10 cellular contexts compared by ENCODE assay signal in the genomic region with DNA sequence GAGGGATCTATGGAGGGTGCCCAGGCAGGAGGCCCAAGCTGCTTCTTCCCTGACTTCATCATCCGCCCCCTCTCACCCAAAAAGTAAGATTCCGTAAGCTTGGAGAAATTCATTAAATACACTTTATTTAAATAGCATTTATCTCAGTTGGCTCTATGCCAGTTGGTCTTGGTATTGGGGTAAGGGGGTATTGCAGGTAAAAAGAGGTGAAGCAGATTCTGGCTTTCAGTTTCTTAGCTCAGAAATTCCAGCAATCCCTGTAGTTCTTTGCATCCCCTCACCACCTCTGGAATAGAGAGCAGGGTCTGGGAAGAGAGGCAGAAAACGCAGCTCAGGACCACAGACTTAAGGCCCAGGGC. TPM values are rescaled to one million over a fixed set of nuclear protein-coding genes. Genes with fewer than 3 reads are reported as not detected.
DNase-seq lines count a peak whose midpoint lies in the region; ATAC-seq, FAIRE-seq and TF ChIP-seq lines count a peak whose summit lies in the region.
"Had no signal": no experiment of that assay in that cellular context is flagged by ENCODE, and none has a peak within 500 bp of the region (broad histone marks: within the 10 kb centered on the region; RNA-seq: fewer than 3 reads in every experiment).

No MANE protein-coding gene starts in this region.

- DNase-seq in A673 (ENCODE audit: low spot score) = no peak
- no peak for DNase-seq in T-helper 17 cell
- DNase-seq in GM23248 = no peak
- DNase-seq in NCI-H524 treated with DMSO at 0.1 percent for 48 hours (lab: John Stamatoyannopoulos, UW) = no peak
- DNase-seq in kidney = no peak
- no peak for DNase-seq in GM10266 (ENCODE audit: extremely low spot score)

- H3K4me2 ChIP-seq in DOHH2 (ENCODE audit: low read length) (peak overlapping the region; percentile 67), GM23248 (ENCODE audit: unreplicated experiment) (no peak overlapping the region)

- CTCF ChIA-PET in A673 (lab: Charles Lee) = no interaction called here

- no peaks in the 10 kb centered on the region for H3K9me3 ChIP-seq in A673 (ENCODE audit: low read depth, low read length, poor library complexity, severe bottlenecking)
- H3K9me3 ChIP-seq in DOHH2 (ENCODE audit: control insufficient read depth, insufficient read depth, low read length) = no peaks in the 10 kb centered on the region
- H3K9me3 ChIP-seq in T-helper 17 cell (ENCODE audit: control insufficient read depth, low read length, poor library complexity, severe bottlenecking) = no peaks in the 10 kb centered on the region
- no peaks in the 10 kb centered on the region for H3K9me3 ChIP-seq in liver (ENCODE audit: control insufficient read depth in 4 of 4, low read length in 3 of 4)
- no peaks in the 10 kb centered on the region for H3K9me3 ChIP-seq in GM23248 (ENCODE audit: low read depth)
- no peaks in the 10 kb centered on the region for H3K9me3 ChIP-seq in kidney (ENCODE audit: control insufficient read depth in 1 of 2, low read length in 2 of 2)
- H3K9me3 ChIP-seq: psoas muscle had no signal

- peaks cover 24% of the 10 kb centered on the region for H3K4me1 Mint-ChIP-seq in T-helper 17 cell

- POLR2A ChIA-PET in A673 (lab: Charles Lee; ENCODE audit: low non-redundant PET) = no interaction called here

- H3K27me3 Mint-ChIP-seq in T-helper 17 cell = no peaks in the 10 kb centered on the region
- H3K27me3 Mint-ChIP-seq: stimulated activated naive CD8-positive, alpha-beta T cell treated with anti-CD3 and anti-CD28 coated beads, Interleukin-15, Interleukin-2, amounts not matched to agents 100 ng/mL and 50 ng/mL, for 24 hours had no signal

- H3K36me3 Mint-ChIP-seq in T-helper 17 cell (ENCODE audit: low read depth) = peaks cover 4% of the 10 kb centered on the region

- peak overlapping the region; percentile 81 for H3K27ac Mint-ChIP-seq in T-helper 17 cell

- H3K9me2 ChIP-seq in DOHH2 (replicated peaks; ENCODE audit: control insufficient read depth, low read length) = no peaks in the 10 kb centered on the region
- no peaks in the 10 kb centered on the region for H3K9me2 ChIP-seq in GM23248 (ENCODE audit: insufficient read depth)

- H3K4me3 Mint-ChIP-seq in T-helper 17 cell = no peak overlapping the region

- H3K9ac ChIP-seq in liver (ENCODE audit: low read depth in 1 of 2, low read length in 2 of 2) (peak overlapping the region in 1 of 2 donors; percentile 2), GM23248 (no peak overlapping the region), kidney (ENCODE audit: low read length in 2 of 2) (no peak overlapping the region)

- FAIRE-seq in kidney (lab: Jason Lieb, UNC) = no peak

- in situ Hi-C loops in GM23248 (cut with MboI) = no loop called here

- H3K27me3 ChIP-seq in A673 (replicated peaks; ENCODE audit: insufficient read depth, low read depth, low read length, poor library complexity) = no peaks in the 10 kb centered on the region
- H3K27me3 ChIP-seq in DOHH2 (ENCODE audit: control insufficient read depth, low read length) = no peaks in the 10 kb centered on the region
- no peaks in the 10 kb centered on the region for H3K27me3 ChIP-seq in liver (ENCODE audit: control insufficient read depth in 4 of 4, insufficient read depth in 4 of 4, low read length in 3 of 4)
- H3K27me3 ChIP-seq in GM23248 (replicated peaks; ENCODE audit: insufficient read depth) = no peaks in the 10 kb centered on the region

- H3F3A ChIP-seq in DOHH2 (ENCODE audit: control insufficient read depth, insufficient read depth) (peaks cover 20% of the 10 kb centered on the region), GM23248 (ENCODE audit: insufficient read depth) (no peaks in the 10 kb centered on the region)

- H4K20me1 ChIP-seq in DOHH2 (ENCODE audit: control insufficient read depth, insufficient read depth, low read depth, low read length) = no peaks in the 10 kb centered on the region
- no peaks in the 10 kb centered on the region for H4K20me1 ChIP-seq in GM23248 (ENCODE audit: insufficient read depth)

- peaks cover 8% of the 10 kb centered on the region for H3K4me1 ChIP-seq in A673 (ENCODE audit: insufficient read depth, low read length, poor library complexity, severe bottlenecking)
- H3K4me1 ChIP-seq in DOHH2 (ENCODE audit: control insufficient read depth, low read length) = peaks cover 22% of the 10 kb centered on the region
- peaks cover 11 to 21% (median 17%) of the 10 kb centered on the region in 4 donors for H3K4me1 ChIP-seq in liver (ENCODE audit: control insufficient read depth in 4 of 4, insufficient read depth in 4 of 4, low read length in 3 of 4)
- no peaks in the 10 kb centered on the region for H3K4me1 ChIP-seq in GM23248 (ENCODE audit: insufficient read depth)
- peaks cover 0 to 3% of the 10 kb centered on the region in 2 donors for H3K4me1 ChIP-seq in kidney (ENCODE audit: control insufficient read depth in 1 of 2, insufficient read depth in 1 of 2, low read depth in 1 of 2, low read length in 2 of 2)

- ATAC-seq in T-helper 17 cell = no peak

- peaks cover 51% of the 10 kb centered on the region for H3K36me3 ChIP-seq in A673 (ENCODE audit: insufficient read depth, low read length, poor library complexity, severe bottlenecking)
- peaks cover 83% of the 10 kb centered on the region for H3K36me3 ChIP-seq in DOHH2 (ENCODE audit: control insufficient read depth, low read length)
- H3K36me3 ChIP-seq in liver (ENCODE audit: control insufficient read depth in 4 of 4, insufficient read depth in 3 of 4, low read depth in 1 of 4, low read length in 3 of 4) = peaks cover 2 to 11% (median 7%) of the 10 kb centered on the region in 4 donors
- H3K36me3 ChIP-seq in GM23248 (ENCODE audit: low read depth) = no peaks in the 10 kb centered on the region
- peaks cover 11 to 18% of the 10 kb centered on the region in 2 donors for H3K36me3 ChIP-seq in kidney (ENCODE audit: control insufficient read depth in 1 of 2, insufficient read depth in 2 of 2, low read length in 2 of 2)

- intact Hi-C loops in A673 (cut with micrococcal nuclease; ENCODE audit: unreplicated experiment) (loop anchor here (5.0 kb wide), 1 partner anchor 45 kb away; no protein-coding TSS in a partner anchor), kidney (cut with DNase I) (no loop called here)

- no TSS peak for BruUV-seq in A673 (replicated peaks; lab: Mats Ljungman, UMichigan)

- H3K79me2 ChIP-seq in DOHH2 (ENCODE audit: control insufficient read depth, low read length) (no peaks in the 10 kb centered on the region), GM23248 (ENCODE audit: insufficient read depth) (no peaks in the 10 kb centered on the region)

- no peak for TF ChIP-seq CTCF in A673 (conservative IDR thresholded peaks at IDR 0.05; ENCODE audit: low read depth, low read length)
- no peak for TF ChIP-seq CTCF in DOHH2 (IDR thresholded peaks at IDR 0.05; ENCODE audit: low read depth, low read length, poor library complexity, severe bottlenecking)
- TF ChIP-seq CTCF in liver (IDR thresholded peaks at IDR 0.05; ENCODE audit: low read depth, low read length, missing input control) = no peak
- TF ChIP-seq CTCF in kidney (IDR thresholded peaks at IDR 0.05; ENCODE audit: borderline replicate concordance, extremely low read depth, insufficient read depth) = no peak
- TF ChIP-seq CTCF in GM10266 (IDR thresholded peaks at IDR 0.05; ENCODE audit: control insufficient read depth, insufficient read depth, low read depth, missing control alignments) = no peak

- no peak overlapping the region for H3K4me3 ChIP-seq in A673 (ENCODE audit: low read depth, low read length, poor library complexity, severe bottlenecking)
- H3K4me3 ChIP-seq in DOHH2 (ENCODE audit: low read length) = peak overlapping the region; percentile 72
- no peak overlapping the region for H3K4me3 ChIP-seq in liver (ENCODE audit: low read depth in 1 of 3, low read length in 3 of 3)
- H3K4me3 ChIP-seq in GM23248 = no peak overlapping the region
- H3K4me3 ChIP-seq in kidney (ENCODE audit: low read length in 2 of 2) = no peak overlapping the region

- no peak overlapping the region for H2AFZ ChIP-seq in GM23248

- H3K27ac ChIP-seq in A673 (ENCODE audit: low read depth, low read length, poor library complexity, severe bottlenecking) (peak overlapping the region; percentile 1), DOHH2 (ENCODE audit: low read depth, low read length) (peak overlapping the region; percentile 61), liver (ENCODE audit: low read depth in 1 of 2, low read length in 2 of 2) (peak overlapping the region; percentile 89 to 93), GM23248 (no peak overlapping the region), kidney (ENCODE audit: low read depth in 2 of 2, low read length in 2 of 2) (no peak overlapping the region)
- H3K27ac ChIP-seq: psoas muscle had no signal

- TF ChIP-seq RAD21 in liver (IDR thresholded peaks at IDR 0.05) = no peak

- 83% methylated on average over 3 of the region's 3 CpGs for WGBS in liver
- 94 to 98% methylated on average over 3 of the region's 3 CpGs for WGBS in GM23248 (ENCODE audit: low coverage in 1 of 2, low lambda C conversion rate in 2 of 2, missing lambda C conversion rate in 2 of 2), 2 experiments

RNA-seq across cellular contexts. Expression of gene ALDOC, which starts 0.8 kb away (rescaled TPM):
- 9.7 and 12.0 TPM in 2 replicates for total RNA-seq in A673 (2021)
- 10 to 100 TPM; 16.7 to 24.5 TPM for total RNA-seq in T-helper 17 cell
- 100 to 1,000 TPM; 104 to 131 TPM for total RNA-seq in liver
- 10 to 100 TPM; 40.1 to 85.1 TPM for polyA plus RNA-seq in liver
- 36.4 and 47.3 TPM in 2 replicates for total RNA-seq in GM23248 (2014; rRNA removed; shearing (Covaris generic))
- 18.4 and 18.5 TPM in 2 replicates for polyA plus RNA-seq in GM23248 (2016; fragmentation: Nextera tagmentation; extraction: Ambion mirVana)
- total RNA-seq in kidney = 7.1 TPM
- 21.9 TPM for polyA plus RNA-seq in kidney (ENCODE audit: insufficient read depth, low read depth, low replicate concordance)

RNA-seq across cellular contexts. Expression of gene PIGS, which starts 6.1 kb away (rescaled TPM):
- total RNA-seq in A673 (2021) (51.6 and 64.8 TPM in 2 replicates), T-helper 17 cell (10 to 100 TPM; 44.5 to 50.9 TPM), liver (10 to 100 TPM; 12.4 to 29.5 TPM), kidney (75.0 TPM)
- polyA plus RNA-seq in liver (10 to 100 TPM in 1 of 2 donors, 1 to 10 TPM in 1; 7.3 to 14.2 TPM), GM23248 (2016; fragmentation: Nextera tagmentation; extraction: Ambion mirVana) (68.8 and 72.7 TPM in 2 replicates), kidney (ENCODE audit: insufficient read depth, low read depth, low replicate concordance) (60.6 TPM)
- total RNA-seq in GM23248 (2014; rRNA removed; shearing (Covaris generic)) = 57.8 and 76.0 TPM in 2 replicates

RNA-seq across cellular contexts. Expression of gene SPAG5, which starts 21.4 kb away (rescaled TPM):
- 213 and 219 TPM in 2 replicates for total RNA-seq in A673 (2021)
- 10 to 100 TPM; 19.2 to 31.5 TPM for total RNA-seq in T-helper 17 cell
- 10 to 100 TPM; 13.8 to 41.8 TPM for total RNA-seq in liver
- 10 to 100 TPM; 10.6 to 11.8 TPM for polyA plus RNA-seq in liver
- total RNA-seq in GM23248 (2014; rRNA removed; shearing (Covaris generic)) = 14.0 and 27.0 TPM in 2 replicates
- polyA plus RNA-seq in GM23248 (2016; fragmentation: Nextera tagmentation; extraction: Ambion mirVana) = 20.5 TPM in 2 replicates
- 7.4 TPM for total RNA-seq in kidney
- polyA plus RNA-seq in kidney (ENCODE audit: insufficient read depth, low read depth, low replicate concordance) = 123 TPM

RNA-seq across cellular contexts. Expression of gene UNC119, which starts 25.0 kb away (rescaled TPM):
- total RNA-seq in A673 (2021) (44.6 and 46.8 TPM in 2 replicates), T-helper 17 cell (10 to 100 TPM; 87.2 to 91.9 TPM), liver (10 to 100 TPM; 14.0 to 20.0 TPM), kidney (19.0 TPM)
- polyA plus RNA-seq in liver (10 to 100 TPM; 16.0 to 16.2 TPM), GM23248 (2016; fragmentation: Nextera tagmentation; extraction: Ambion mirVana) (28.8 and 29.4 TPM in 2 replicates), kidney (ENCODE audit: insufficient read depth, low read depth, low replicate concordance) (60.7 TPM)
- total RNA-seq in GM23248 (2014; rRNA removed; shearing (Covaris generic)) = 30.9 and 50.9 TPM in 2 replicates

RNA-seq across cellular contexts. Expression of gene RSKR, which starts 36.5 kb away (rescaled TPM):
- total RNA-seq in A673 (2021) (34.6 and 36.8 TPM in 2 replicates), T-helper 17 cell (1 to 10 TPM; 8.1 to 8.8 TPM), liver (10 to 100 TPM in 1 of 2 donors, 1 to 10 TPM in 1; 1.8 to 14.5 TPM), kidney (10.2 TPM)
- polyA plus RNA-seq in liver (under 1 TPM; 0.63 to 0.67 TPM), GM23248 (2016; fragmentation: Nextera tagmentation; extraction: Ambion mirVana) (0.58 and 0.86 TPM in 2 replicates), kidney (ENCODE audit: insufficient read depth, low read depth, low replicate concordance) (4.1 TPM)
- 1.2 and 6.8 TPM in 2 replicates for total RNA-seq in GM23248 (2014; rRNA removed; shearing (Covaris generic))

Comparison
In these comparisons a context has a peak if more than half of its experiments do, and no peak if none do; other contexts are left out.
1. H3K27ac ChIP-seq: peak in A673 (single experiment), DOHH2 (single experiment) and liver (2 of 2); none in GM23248 (single experiment) and kidney (0 of 2).